Comparison of ENCODE assay signal across 8 cellular contexts in the genomic region with DNA sequence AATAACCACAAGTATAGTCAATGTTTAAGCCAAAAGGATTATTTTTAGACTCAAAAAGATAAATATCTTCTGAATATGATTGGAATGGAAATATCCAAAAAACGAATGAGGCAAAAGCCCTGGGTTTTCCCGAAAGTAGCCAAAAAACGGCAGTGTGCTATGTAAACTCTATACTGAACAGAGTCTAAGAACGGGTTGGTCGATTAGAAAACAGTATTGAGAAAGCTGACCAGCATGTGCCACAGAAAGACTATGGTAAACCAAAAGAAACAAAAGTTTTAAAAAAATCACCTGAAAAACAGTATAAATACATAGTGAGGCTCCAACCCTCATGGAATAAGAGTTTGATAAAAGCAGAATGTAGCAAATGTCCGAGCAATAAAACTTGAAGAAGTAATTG.
"Had no signal": no experiment of that assay in that cellular context is flagged by ENCODE, and none has a peak within 500 bp of the region (broad histone marks: within the 10 kb centered on the region; RNA-seq: fewer than 3 reads in every experiment).

No MANE protein-coding gene starts in this region.

- DNase-seq: H9, HCEC 1CT, KBM-7 had no signal

- ATAC-seq: GM23338, HepG2 had no signal

- FAIRE-seq: H1, H54, HepG2 had no signal

- H3K27ac ChIP-seq: HL-60 had no signal

- H3K4me3 ChIP-seq: GM23338 had no signal

- H2AFZ ChIP-seq: GM23338 had no signal

- H3K4me2 ChIP-seq: GM23338 had no signal
